ENCODE assay signal across 1 cellular context in genomic region chr11:108027057-108027456, GRCh38.
TF ChIP-seq lines count a peak whose summit lies in the region.

No MANE protein-coding gene starts in this region.

TF ChIP-seq in K562, 482 proteins besides CTCF, POLR2A, EP300 and RAD21 (continued from another document):
- TF ChIP-seq, protein P1, sequence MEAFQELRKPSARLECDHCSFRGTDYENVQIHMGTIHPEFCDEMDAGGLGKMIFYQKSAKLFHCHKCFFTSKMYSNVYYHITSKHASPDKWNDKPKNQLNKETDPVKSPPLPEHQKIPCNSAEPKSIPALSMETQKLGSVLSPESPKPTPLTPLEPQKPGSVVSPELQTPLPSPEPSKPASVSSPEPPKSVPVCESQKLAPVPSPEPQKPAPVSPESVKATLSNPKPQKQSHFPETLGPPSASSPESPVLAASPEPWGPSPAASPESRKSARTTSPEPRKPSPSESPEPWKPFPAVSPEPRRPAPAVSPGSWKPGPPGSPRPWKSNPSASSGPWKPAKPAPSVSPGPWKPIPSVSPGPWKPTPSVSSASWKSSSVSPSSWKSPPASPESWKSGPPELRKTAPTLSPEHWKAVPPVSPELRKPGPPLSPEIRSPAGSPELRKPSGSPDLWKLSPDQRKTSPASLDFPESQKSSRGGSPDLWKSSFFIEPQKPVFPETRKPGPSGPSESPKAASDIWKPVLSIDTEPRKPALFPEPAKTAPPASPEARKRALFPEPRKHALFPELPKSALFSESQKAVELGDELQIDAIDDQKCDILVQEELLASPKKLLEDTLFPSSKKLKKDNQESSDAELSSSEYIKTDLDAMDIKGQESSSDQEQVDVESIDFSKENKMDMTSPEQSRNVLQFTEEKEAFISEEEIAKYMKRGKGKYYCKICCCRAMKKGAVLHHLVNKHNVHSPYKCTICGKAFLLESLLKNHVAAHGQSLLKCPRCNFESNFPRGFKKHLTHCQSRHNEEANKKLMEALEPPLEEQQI (IDR thresholded peaks at IDR 0.05), result peak; percentile 47; the same call in 1 of the 2 replicates
- TF ChIP-seq, protein P2, sequence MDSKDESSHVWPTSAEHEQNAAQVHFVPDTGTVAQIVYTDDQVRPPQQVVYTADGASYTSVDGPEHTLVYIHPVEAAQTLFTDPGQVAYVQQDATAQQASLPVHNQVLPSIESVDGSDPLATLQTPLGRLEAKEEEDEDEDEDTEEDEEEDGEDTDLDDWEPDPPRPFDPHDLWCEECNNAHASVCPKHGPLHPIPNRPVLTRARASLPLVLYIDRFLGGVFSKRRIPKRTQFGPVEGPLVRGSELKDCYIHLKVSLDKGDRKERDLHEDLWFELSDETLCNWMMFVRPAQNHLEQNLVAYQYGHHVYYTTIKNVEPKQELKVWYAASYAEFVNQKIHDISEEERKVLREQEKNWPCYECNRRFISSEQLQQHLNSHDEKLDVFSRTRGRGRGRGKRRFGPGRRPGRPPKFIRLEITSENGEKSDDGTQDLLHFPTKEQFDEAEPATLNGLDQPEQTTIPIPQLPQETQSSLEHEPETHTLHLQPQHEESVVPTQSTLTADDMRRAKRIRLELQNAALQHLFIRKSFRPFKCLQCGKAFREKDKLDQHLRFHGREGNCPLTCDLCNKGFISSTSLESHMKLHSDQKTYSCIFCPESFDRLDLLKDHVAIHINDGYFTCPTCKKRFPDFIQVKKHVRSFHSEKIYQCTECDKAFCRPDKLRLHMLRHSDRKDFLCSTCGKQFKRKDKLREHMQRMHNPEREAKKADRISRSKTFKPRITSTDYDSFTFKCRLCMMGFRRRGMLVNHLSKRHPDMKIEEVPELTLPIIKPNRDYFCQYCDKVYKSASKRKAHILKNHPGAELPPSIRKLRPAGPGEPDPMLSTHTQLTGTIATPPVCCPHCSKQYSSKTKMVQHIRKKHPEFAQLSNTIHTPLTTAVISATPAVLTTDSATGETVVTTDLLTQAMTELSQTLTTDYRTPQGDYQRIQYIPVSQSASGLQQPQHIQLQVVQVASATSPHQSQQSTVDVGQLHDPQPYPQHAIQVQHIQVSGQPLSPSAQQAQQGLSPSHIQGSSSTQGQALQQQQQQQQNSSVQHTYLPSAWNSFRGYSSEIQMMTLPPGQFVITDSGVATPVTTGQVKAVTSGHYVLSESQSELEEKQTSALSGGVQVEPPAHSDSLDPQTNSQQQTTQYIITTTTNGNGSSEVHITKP (IDR thresholded peaks at IDR 0.05; ENCODE audit: partially characterized antibody), result peak; percentile 38
- peak; percentile 86 for TF ChIP-seq ZNF384 (IDR thresholded peaks at IDR 0.05; ENCODE audit: low read depth, low read length)
- TF ChIP-seq EP400 (IDR thresholded peaks at IDR 0.05), result peak; percentile 17; the same call in 1 of the 2 replicates
- peak; percentile 45; the same call in 1 of the 2 replicates for TF ChIP-seq CC2D1A (IDR thresholded peaks at IDR 0.05)
- no peak for TF ChIP-seq FOXA1 (IDR thresholded peaks at IDR 0.05; ENCODE audit: borderline replicate concordance)
- no peak for TF ChIP-seq ZBTB12 (CRISPR knock-in tag; IDR thresholded peaks at IDR 0.05)
- TF ChIP-seq FOXK1 (CRISPR knock-in tag; IDR thresholded peaks at IDR 0.05; ENCODE audit: borderline replicate concordance), result no peak
- no peak for TF ChIP-seq HMGN3 (IDR thresholded peaks at IDR 0.05; ENCODE audit: borderline replicate concordance, extremely low read depth, insufficient read length, low read depth, low read length)
- TF ChIP-seq ZZZ3 (IDR thresholded peaks at IDR 0.05), result no peak
- no peak for TF ChIP-seq DIDO1 (tag; IDR thresholded peaks at IDR 0.05; ENCODE audit: low read depth)
- no peak for TF ChIP-seq PHF21A (IDR thresholded peaks at IDR 0.05; ENCODE audit: borderline replicate concordance, low read depth)
- no peak for TF ChIP-seq ZNF253 (CRISPR knock-in tag; conservative IDR thresholded peaks at IDR 0.05)
- TF ChIP-seq, protein P3, sequence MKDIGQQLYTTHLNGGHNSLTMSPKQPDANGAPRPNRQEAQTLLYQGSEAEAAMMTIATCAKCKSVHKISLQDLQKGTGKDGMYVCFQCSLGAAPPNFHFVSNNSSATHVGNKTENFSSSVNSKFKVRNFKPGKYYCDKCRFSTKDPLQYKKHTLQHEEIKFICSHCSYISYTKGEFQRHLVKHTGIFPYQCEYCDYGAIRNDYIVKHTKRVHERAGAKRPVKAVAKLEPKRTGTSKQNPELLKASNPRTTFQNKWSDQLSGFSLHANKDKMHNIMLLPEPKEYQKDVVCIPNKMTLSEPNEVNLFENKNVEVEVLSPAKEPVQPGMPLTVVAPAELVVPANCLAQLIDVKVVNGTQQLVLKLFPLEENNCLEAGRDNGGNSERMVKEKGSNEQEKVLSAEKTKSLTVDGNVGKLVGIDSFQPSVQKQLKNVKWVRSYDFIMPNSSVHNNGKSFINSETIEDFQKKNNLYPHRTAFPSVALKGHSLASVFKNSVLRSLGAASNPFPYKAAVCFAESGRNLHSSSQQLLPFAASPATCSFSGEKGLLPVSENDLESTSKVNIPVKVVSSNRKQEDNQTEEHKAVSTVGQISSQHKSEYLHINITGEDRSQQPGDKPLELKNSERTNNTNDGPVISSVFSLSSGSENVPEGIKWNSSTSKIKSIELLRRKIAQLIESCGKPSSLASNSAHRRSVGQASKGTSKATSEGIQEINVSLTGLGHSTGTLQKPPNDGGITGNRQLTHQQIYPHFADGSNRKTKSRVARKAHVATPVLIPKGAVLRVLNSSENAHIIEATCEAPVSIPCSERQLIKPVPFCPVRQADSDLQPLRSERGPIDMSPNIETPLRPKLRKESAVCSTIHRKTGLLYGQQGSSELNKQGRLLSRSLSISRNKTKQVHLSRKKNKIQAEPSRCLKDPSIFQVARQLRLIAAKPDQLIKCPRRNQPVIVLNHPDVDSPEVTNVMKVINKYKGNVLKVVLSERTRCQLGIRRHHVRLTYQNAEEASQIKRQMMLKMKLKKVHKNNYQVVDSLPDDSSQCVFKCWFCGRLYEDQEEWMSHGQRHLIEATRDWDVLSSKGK (CRISPR knock-in tag; IDR thresholded peaks at IDR 0.05), result no peak
- peak; percentile 18; the same call in 1 of the 2 replicates for TF ChIP-seq NBN (IDR thresholded peaks at IDR 0.05; ENCODE audit: low read depth)
- TF ChIP-seq, protein P4, sequence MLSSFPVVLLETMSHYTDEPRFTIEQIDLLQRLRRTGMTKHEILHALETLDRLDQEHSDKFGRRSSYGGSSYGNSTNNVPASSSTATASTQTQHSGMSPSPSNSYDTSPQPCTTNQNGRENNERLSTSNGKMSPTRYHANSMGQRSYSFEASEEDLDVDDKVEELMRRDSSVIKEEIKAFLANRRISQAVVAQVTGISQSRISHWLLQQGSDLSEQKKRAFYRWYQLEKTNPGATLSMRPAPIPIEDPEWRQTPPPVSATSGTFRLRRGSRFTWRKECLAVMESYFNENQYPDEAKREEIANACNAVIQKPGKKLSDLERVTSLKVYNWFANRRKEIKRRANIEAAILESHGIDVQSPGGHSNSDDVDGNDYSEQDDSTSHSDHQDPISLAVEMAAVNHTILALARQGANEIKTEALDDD (IDR thresholded peaks at IDR 0.05), result no peak
- TF ChIP-seq YY1 (IDR thresholded peaks at IDR 0.05; ENCODE audit: borderline replicate concordance in 1 of 3, control insufficient read depth in 1 of 3, extremely low read depth in 1 of 3, insufficient read depth in 3 of 3, insufficient read length in 1 of 3, insufficient replicate concordance in 2 of 3, low read depth in 1 of 3, low read length in 2 of 3), result peak in 2 of 3 experiments; percentile 20 to 39
- TF ChIP-seq LCOR (CRISPR knock-in tag; IDR thresholded peaks at IDR 0.05), result no peak
- no peak for TF ChIP-seq ZNF551 (CRISPR knock-in tag; IDR thresholded peaks at IDR 0.05)
- peak; percentile 97 for TF ChIP-seq ZBTB33 (CRISPR knock-in tag; IDR thresholded peaks at IDR 0.05)
